ENCODE assay signal across 20 cellular contexts in genomic region chr22:43395296-43395695, GRCh38. TPM values are rescaled to one million over a fixed set of nuclear protein-coding genes. Genes with fewer than 3 reads are reported as not detected.
"Had no signal": no experiment of that assay in that cellular context is flagged by ENCODE, and none has a peak within 500 bp of the region (broad histone marks: within the 10 kb centered on the region; RNA-seq: fewer than 3 reads in every experiment).

No MANE protein-coding gene starts in this region.

- H3K36me3 ChIP-seq: SJSA1 had no signal

- H3K9me3 ChIP-seq: SJSA1 had no signal

- DNase-seq: KBM-7, MV-4-11, NCI-H1048, NCI-H1105, NCI-H1436 treated with DMSO at 0.1 percent for 48 hours, NCI-H1694, NCI-H187 treated with DMSO at 0.1 percent for 48 hours, NCI-H2029 treated with DMSO at 0.1 percent for 48 hours, NCI-H226, NCI-H446, NCI-H510A, NCI-H774, Right ventricle myocardium superior, RPMI8226, SIG-M5 had no signal

- H3K4me3 ChIP-seq: SJSA1, SK-N-MC had no signal

- H3K27ac ChIP-seq: HL-60, SJSA1, SK-N-MC had no signal

- H3K4me1 ChIP-seq: SJSA1 had no signal

RNA-seq across cellular contexts. Expression of gene MPPED1, which starts 16.5 kb away (rescaled TPM):
- total RNA-seq: LHCN-M2, MCF 10A, Right ventricle myocardium superior, SJSA1 had no signal

RNA-seq across cellular contexts. Expression of gene SCUBE1, which starts 52.1 kb away (rescaled TPM):
- total RNA-seq: LHCN-M2, MCF 10A, SJSA1 had no signal
